ENCODE assay signal across 19 cellular contexts in genomic region chr11:128872094-128872493, GRCh38. TPM values are rescaled to one million over a fixed set of nuclear protein-coding genes. Genes with fewer than 3 reads are reported as not detected.
A peak's percentile ranks its signal among the peaks of the same experiment; 100 is the strongest.
DNase-seq lines count a peak whose midpoint lies in the region; ATAC-seq and TF ChIP-seq lines count a peak whose summit lies in the region.
"Had no signal": no experiment of that assay in that cellular context is flagged by ENCODE, and none has a peak within 500 bp of the region (broad histone marks: within the 10 kb centered on the region; RNA-seq: fewer than 3 reads in every experiment).

No MANE protein-coding gene starts in this region.

- ATAC-seq in GM18867 (IDR thresholded peaks at IDR 0.05; ENCODE audit: unreplicated experiment), result no peak
- ATAC-seq: A549 had no signal

- H3F3A ChIP-seq in neural progenitor cell (ENCODE audit: low read depth), result peaks cover 21% of the 10 kb centered on the region

- H3K27me3 ChIP-seq in left ventricle myocardium inferior (ENCODE audit: low read depth), result no peaks in the 10 kb centered on the region
- no peaks in the 10 kb centered on the region for H3K27me3 ChIP-seq in endodermal cell (ENCODE audit: control insufficient read depth, insufficient read depth, low read length, poor library complexity, severe bottlenecking)
- peaks cover 56% of the 10 kb centered on the region for H3K27me3 ChIP-seq in iPS-20b (ENCODE audit: insufficient read depth, low read length)
- peaks cover 15% of the 10 kb centered on the region for H3K27me3 ChIP-seq in neural progenitor cell

- BruUV-seq in OCI-LY7 (replicated peaks; lab: Mats Ljungman, UMichigan), result no TSS peak

- H4K20me1 ChIP-seq in neural progenitor cell (ENCODE audit: low read depth), result no peaks in the 10 kb centered on the region
- no peaks in the 10 kb centered on the region for H4K20me1 ChIP-seq in OCI-LY7 (ENCODE audit: insufficient read depth, low read length)

- no peaks in the 10 kb centered on the region for H3K9me3 ChIP-seq in left ventricle myocardium inferior (replicated peaks)
- no peaks in the 10 kb centered on the region for H3K9me3 ChIP-seq in endodermal cell (ENCODE audit: control insufficient read depth, low read length)
- no peaks in the 10 kb centered on the region for H3K9me3 ChIP-seq in iPS-20b (ENCODE audit: insufficient read depth, low read depth, low read length)
- H3K9me3 ChIP-seq in neural progenitor cell (ENCODE audit: low read depth), result no peaks in the 10 kb centered on the region
- no peaks in the 10 kb centered on the region for H3K9me3 ChIP-seq in OCI-LY7 (ENCODE audit: low read length)
- H3K9me3 ChIP-seq: A549, HAP-1 had no signal

- H3K4me1 Mint-ChIP-seq in endodermal cell (peaks cover 31% of the 10 kb centered on the region), neural progenitor cell (peaks cover 56% of the 10 kb centered on the region)

- no peak overlapping the region for H2AFZ ChIP-seq in neural progenitor cell (replicated peaks)
- no peak overlapping the region for H2AFZ ChIP-seq in OCI-LY7 (ENCODE audit: low read length)

- TF ChIP-seq CTCF in left ventricle myocardium inferior (IDR thresholded peaks at IDR 0.05; ENCODE audit: borderline replicate concordance), result no peak
- peak; percentile 10 for TF ChIP-seq CTCF in endodermal cell (conservative IDR thresholded peaks at IDR 0.05)
- TF ChIP-seq CTCF in neural progenitor cell (IDR thresholded peaks at IDR 0.05), result no peak
- no peak for TF ChIP-seq CTCF in OCI-LY7 (conservative IDR thresholded peaks at IDR 0.05; ENCODE audit: low read length)

- H3K4me3 Mint-ChIP-seq in endodermal cell, result no peak overlapping the region
- no peak overlapping the region for H3K4me3 Mint-ChIP-seq in neural progenitor cell
- H3K4me3 Mint-ChIP-seq: CD4-positive, alpha-beta T cell had no signal

- H3K9ac ChIP-seq in endodermal cell (ENCODE audit: extremely low read depth, low read length, poor library complexity, severe bottlenecking), result no peak overlapping the region
- H3K9ac ChIP-seq in iPS-20b (ENCODE audit: low read depth, low read length), result no peak overlapping the region; the same call in 1 of the 2 replicates
- no peak overlapping the region for H3K9ac ChIP-seq in neural progenitor cell

- WGBS in endodermal cell (ENCODE audit: insufficient coverage in 1 of 2, insufficient read length in 1 of 2), 2 experiments, result 40 to 83% methylated on average over 3 to 6 of the region's 6 CpGs

- intact Hi-C loops in cardiac septum (cut with DNase I), result no loop called here
- intact Hi-C loops in left ventricle myocardium inferior (cut with micrococcal nuclease), result no loop called here
- intact Hi-C loops in OCI-LY7 (cut with micrococcal nuclease; ENCODE audit: unreplicated experiment), result no loop called here

- H3K79me2 ChIP-seq in neural progenitor cell (ENCODE audit: low read depth) (no peaks in the 10 kb centered on the region), OCI-LY7 (ENCODE audit: insufficient read depth, low read depth, low read length) (no peaks in the 10 kb centered on the region)

- peaks cover 14% of the 10 kb centered on the region for H3K27me3 Mint-ChIP-seq in endodermal cell (ENCODE audit: insufficient read depth)
- H3K27me3 Mint-ChIP-seq in neural progenitor cell (ENCODE audit: insufficient read depth, low read depth), result peaks cover 16% of the 10 kb centered on the region
- H3K27me3 Mint-ChIP-seq: CD4-positive, alpha-beta T cell had no signal

- H3K4me2 ChIP-seq in neural progenitor cell (peak overlapping the region; percentile 61), OCI-LY7 (ENCODE audit: low read length) (no peak overlapping the region)
- H3K4me2 ChIP-seq: A549 had no signal

- no peaks in the 10 kb centered on the region for H3K36me3 Mint-ChIP-seq in endodermal cell (ENCODE audit: low read depth)
- no peaks in the 10 kb centered on the region for H3K36me3 Mint-ChIP-seq in neural progenitor cell

- CTCF ChIA-PET in OCI-LY7 (lab: Charles Lee; ENCODE audit: unreplicated experiment), result no interaction called here

- H3K9me2 ChIP-seq in OCI-LY7 (ENCODE audit: insufficient read depth, low read length), result no peaks in the 10 kb centered on the region

- DNase-seq in cardiac septum (ENCODE audit: low spot score) (peak; percentile 49), left ventricle myocardium inferior (no peak), endodermal cell (no peak), neural progenitor cell (ENCODE audit: low spot score) (no peak), OCI-LY7 (ENCODE audit: low spot score) (no peak), NCI-H187 treated with DMSO at 0.1 percent for 48 hours (lab: John Stamatoyannopoulos, UW) (no peak)
- DNase-seq: AML-193; CD4-positive, alpha-beta T cell; GOT3; IMR-90 had no signal

- H3K27ac Mint-ChIP-seq in endodermal cell, result no peak overlapping the region
- H3K27ac Mint-ChIP-seq in neural progenitor cell, result peak overlapping the region; percentile 91
- H3K27ac Mint-ChIP-seq: CD4-positive, alpha-beta T cell had no signal

- H3K4me3 ChIP-seq in left ventricle myocardium inferior, result no peak overlapping the region
- H3K4me3 ChIP-seq in endodermal cell (ENCODE audit: low read length), result peak overlapping the region; percentile 38
- H3K4me3 ChIP-seq in iPS-20b (ENCODE audit: low read length), result peak overlapping the region; percentile 44; the same call in 1 of the 2 replicates
- no peak overlapping the region for H3K4me3 ChIP-seq in neural progenitor cell
- no peak overlapping the region for H3K4me3 ChIP-seq in OCI-LY7 (ENCODE audit: low read depth, low read length, poor library complexity, severe bottlenecking)
- H3K4me3 ChIP-seq: A549, HAP-1 had no signal

- H3K9me3 Mint-ChIP-seq in endodermal cell, result no peaks in the 10 kb centered on the region
- H3K9me3 Mint-ChIP-seq in neural progenitor cell, result peaks cover 3% of the 10 kb centered on the region
- H3K9me3 Mint-ChIP-seq: CD4-positive, alpha-beta T cell had no signal

- H3K27ac ChIP-seq in left ventricle myocardium inferior (replicated peaks) (no peak overlapping the region), endodermal cell (ENCODE audit: low read depth, low read length) (peak overlapping the region; percentile 6), iPS-20b (ENCODE audit: low read length) (no peak overlapping the region), neural progenitor cell (no peak overlapping the region), OCI-LY7 (ENCODE audit: low read depth, low read length, poor library complexity, severe bottlenecking) (no peak overlapping the region)
- H3K27ac ChIP-seq: 22Rv1, A549, C4-2B had no signal

- POLR2A ChIA-PET in OCI-LY7 (lab: Charles Lee), result no interaction called here

- no peaks in the 10 kb centered on the region for H3K36me3 ChIP-seq in left ventricle myocardium inferior
- H3K36me3 ChIP-seq in endodermal cell (ENCODE audit: control insufficient read depth, insufficient read depth, low read length), result no peaks in the 10 kb centered on the region
- no peaks in the 10 kb centered on the region for H3K36me3 ChIP-seq in iPS-20b (ENCODE audit: insufficient read depth, low read depth, low read length)
- no peaks in the 10 kb centered on the region for H3K36me3 ChIP-seq in neural progenitor cell
- H3K36me3 ChIP-seq in OCI-LY7 (ENCODE audit: insufficient read depth, low read length), result no peaks in the 10 kb centered on the region
- H3K36me3 ChIP-seq: HAP-1 had no signal

- H3K4me1 ChIP-seq in left ventricle myocardium inferior, result no peaks in the 10 kb centered on the region
- H3K4me1 ChIP-seq in endodermal cell (ENCODE audit: control insufficient read depth, insufficient read depth, low read length), result peaks cover 22% of the 10 kb centered on the region
- peaks cover 27% of the 10 kb centered on the region for H3K4me1 ChIP-seq in iPS-20b (ENCODE audit: insufficient read depth, low read length)
- peaks cover 14% of the 10 kb centered on the region for H3K4me1 ChIP-seq in neural progenitor cell
- H3K4me1 ChIP-seq in OCI-LY7 (ENCODE audit: insufficient read depth, low read length, poor library complexity, severe bottlenecking), result no peaks in the 10 kb centered on the region
- H3K4me1 ChIP-seq: A549, Caco-2, HAP-1 had no signal

RNA-seq across cellular contexts. Expression of gene KCNJ1, which starts 5.0 kb away (rescaled TPM):
- total RNA-seq in cardiac septum (not detected), left ventricle myocardium inferior (not detected), endodermal cell (not detected), neural progenitor cell (ENCODE audit: low replicate concordance) (0.03 and 0.41 TPM in 2 replicates), OCI-LY7 (2022) (0.11 TPM in 1 of 2 replicates, not detected in the other)
- polyA plus RNA-seq in endodermal cell (2013, experiment 1 of 2), result 0.36 TPM
- not detected for polyA plus RNA-seq in endodermal cell (2013, experiment 2 of 2)
- 0.06 TPM in 1 of 2 replicates, not detected in the other for total RNA-seq in OCI-LY7 (2014; rRNA removed; shearing (Covaris generic))
- total RNA-seq: Caco-2, HT-29, IMR-90 had no signal
- polyA plus RNA-seq: BJ, IMR-90 had no signal

RNA-seq across cellular contexts. Expression of gene KCNJ5, which starts 19.1 kb away (rescaled TPM):
- total RNA-seq in cardiac septum (12.1 TPM), left ventricle myocardium inferior (5.4 TPM), endodermal cell (1 to 10 TPM in 1 of 2 donors, under 1 TPM in 1; 0.60 to 1.1 TPM), neural progenitor cell (ENCODE audit: low replicate concordance) (0.03 TPM in 1 of 2 replicates, not detected in the other), OCI-LY7 (2022) (not detected in 2 replicates)
- polyA plus RNA-seq in endodermal cell (2013, experiment 1 of 2), result 0.64 TPM
- polyA plus RNA-seq in endodermal cell (2013, experiment 2 of 2), result 1.2 TPM
- total RNA-seq in OCI-LY7 (2014; rRNA removed; shearing (Covaris generic)), result not detected in 2 replicates
- total RNA-seq: Caco-2, HT-29 had no signal
- polyA plus RNA-seq: BJ had no signal

Comparison
In these comparisons a context has a peak if more than half of its experiments do, and no peak if none do; other contexts are left out.
1. H3K4me3 ChIP-seq: peak in endodermal cell (single experiment) and iPS-20b (single experiment); none in left ventricle myocardium inferior (single experiment), neural progenitor cell (single experiment) and OCI-LY7 (single experiment).